In genomic region chr9:128455849-128456612, GRCh38 we compare ENCODE assay signal across 1 cellular context.
TF ChIP-seq lines count a peak whose summit lies in the region.

Gene ODF2, plus strand, starts transcription at chr9:128456006. Its CDS starts 86 bp downstream, at chr9:128456092.

TF ChIP-seq in K562, 482 proteins besides CTCF, POLR2A, EP300 and RAD21 (continued from another document and continues in another):
- peak; percentile 23; the same call in 1 of the 2 replicates for TF ChIP-seq MBD2 (IDR thresholded peaks at IDR 0.05; ENCODE audit: borderline replicate concordance, low read depth)
- TF ChIP-seq HNRNPL (IDR thresholded peaks at IDR 0.05; ENCODE audit: low read depth, low read length), result peak; percentile 60; the same call in 1 of the 2 replicates
- TF ChIP-seq PCBP2 (IDR thresholded peaks at IDR 0.05; ENCODE audit: low read depth, low read length, poor library complexity, severe bottlenecking), result no peak
- no peak for TF ChIP-seq GTF2E2 (tag; IDR thresholded peaks at IDR 0.05)
- no peak for TF ChIP-seq GTF2B (IDR thresholded peaks at IDR 0.05; ENCODE audit: extremely low read depth, insufficient read length)
- TF ChIP-seq E2F3 (CRISPR knock-in tag; IDR thresholded peaks at IDR 0.05), result no peak
- no peak for TF ChIP-seq SAFB (IDR thresholded peaks at IDR 0.05; ENCODE audit: borderline replicate concordance, low read depth, low read length)
- no peak for TF ChIP-seq CBX5 (IDR thresholded peaks at IDR 0.05; ENCODE audit: borderline replicate concordance, low read depth)
- no peak for TF ChIP-seq ZBTB34 (CRISPR knock-in tag; IDR thresholded peaks at IDR 0.05)
- no peak for TF ChIP-seq ATF2 (CRISPR knock-in tag; IDR thresholded peaks at IDR 0.05)
- no peak for TF ChIP-seq COPS2 (conservative IDR thresholded peaks at IDR 0.05)
- TF ChIP-seq EGR1 (conservative IDR thresholded peaks at IDR 0.05), result peak; percentile 50
- TF ChIP-seq ZNF668 (CRISPR knock-in tag; IDR thresholded peaks at IDR 0.05), result no peak
- peak; percentile 66; the same call in 1 of the 2 replicates for TF ChIP-seq NCOA6 (IDR thresholded peaks at IDR 0.05)
- TF ChIP-seq NCOA2 (IDR thresholded peaks at IDR 0.05; ENCODE audit: partially characterized antibody in 2 of 2), result no peak
- TF ChIP-seq HMG20B (CRISPR knock-in tag; IDR thresholded peaks at IDR 0.05), result no peak
- TF ChIP-seq ELK3 (CRISPR knock-in tag; IDR thresholded peaks at IDR 0.05), result no peak
- TF ChIP-seq FOXO4 (CRISPR knock-in tag; IDR thresholded peaks at IDR 0.05), result no peak
- TF ChIP-seq NUFIP1 (IDR thresholded peaks at IDR 0.05; ENCODE audit: partially characterized antibody), result no peak
- TF ChIP-seq THRB (CRISPR knock-in tag; conservative IDR thresholded peaks at IDR 0.05), result no peak
- TF ChIP-seq KAT7 (CRISPR knock-in tag; IDR thresholded peaks at IDR 0.05; ENCODE audit: borderline replicate concordance), result no peak
- TF ChIP-seq ELF1 (tag; IDR thresholded peaks at IDR 0.05), result peak; percentile 94
- no peak for TF ChIP-seq ZBTB49 (CRISPR knock-in tag; IDR thresholded peaks at IDR 0.05; ENCODE audit: borderline replicate concordance)
- no peak for TF ChIP-seq DLX4 (CRISPR knock-in tag; IDR thresholded peaks at IDR 0.05)
- no peak for TF ChIP-seq KDM4B (IDR thresholded peaks at IDR 0.05; ENCODE audit: borderline replicate concordance in 2 of 2, low read depth in 1 of 2)
- TF ChIP-seq MXD1 (CRISPR knock-in tag; IDR thresholded peaks at IDR 0.05; ENCODE audit: borderline replicate concordance, poor library complexity, severe bottlenecking), result no peak
- TF ChIP-seq SETDB1 (IDR thresholded peaks at IDR 0.05; ENCODE audit: low read length), result no peak
- TF ChIP-seq RBM34 (IDR thresholded peaks at IDR 0.05; ENCODE audit: borderline replicate concordance, insufficient read depth, low read length), result no peak
- TF ChIP-seq CGGBP1 (CRISPR knock-in tag; IDR thresholded peaks at IDR 0.05), result no peak
- TF ChIP-seq ZNF311 (CRISPR knock-in tag; IDR thresholded peaks at IDR 0.05), result no peak
- TF ChIP-seq MIER1 (IDR thresholded peaks at IDR 0.05; ENCODE audit: low read depth), result no peak
- no peak for TF ChIP-seq OTX1 (CRISPR knock-in tag; IDR thresholded peaks at IDR 0.05)
- TF ChIP-seq NFATC3 (IDR thresholded peaks at IDR 0.05), result no peak
- no peak for TF ChIP-seq XRCC4 (IDR thresholded peaks at IDR 0.05; ENCODE audit: extremely low read depth, insufficient read depth, insufficient read length)
- no peak for TF ChIP-seq CBX1 (IDR thresholded peaks at IDR 0.05; ENCODE audit: low read depth)
- TF ChIP-seq ZBTB1 (CRISPR knock-in tag; IDR thresholded peaks at IDR 0.05; ENCODE audit: borderline replicate concordance, low read depth), result no peak; the same call in 1 of the 2 replicates
- peak; percentile 85 for TF ChIP-seq HMGN3 (IDR thresholded peaks at IDR 0.05; ENCODE audit: borderline replicate concordance, extremely low read depth, insufficient read length, low read depth, low read length)
- TF ChIP-seq ZFP91 (CRISPR knock-in tag; IDR thresholded peaks at IDR 0.05), result no peak
- TF ChIP-seq ZNF282 (CRISPR knock-in tag; IDR thresholded peaks at IDR 0.05), result no peak
- TF ChIP-seq NFE2L1 (tag; IDR thresholded peaks at IDR 0.05; ENCODE audit: borderline replicate concordance, low read depth), result no peak
- TF ChIP-seq ZNF407 (IDR thresholded peaks at IDR 0.05; ENCODE audit: low read depth), result no peak
